In the genomic region with DNA sequence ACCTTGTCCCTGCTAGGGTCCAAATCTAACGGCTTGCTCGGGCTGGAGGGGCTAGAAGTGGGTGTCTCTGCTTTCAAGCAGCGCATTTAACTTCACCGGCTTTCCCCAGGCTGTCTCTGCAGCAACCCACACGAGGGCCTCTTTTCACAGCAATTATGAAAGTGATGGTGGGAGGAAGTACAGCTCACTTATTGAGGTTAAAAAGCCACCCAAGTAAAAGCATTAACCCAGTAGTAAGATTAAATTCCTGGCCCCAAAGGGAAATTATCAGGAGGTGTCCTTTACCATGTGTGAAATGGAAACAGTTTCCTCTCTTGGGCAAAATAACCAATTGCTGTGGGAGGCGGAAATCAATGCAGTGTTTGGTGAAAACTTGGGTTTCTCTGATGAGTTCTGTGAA, we compare ENCODE assay signal across 9 cellular contexts. TPM values are rescaled to one million over a fixed set of nuclear protein-coding genes. Genes with fewer than 3 reads are reported as not detected.
DNase-seq lines count a peak whose midpoint lies in the region; ATAC-seq and TF ChIP-seq lines count a peak whose summit lies in the region.
"Had no signal": no experiment of that assay in that cellular context is flagged by ENCODE, and none has a peak within 500 bp of the region (broad histone marks: within the 10 kb centered on the region; RNA-seq: fewer than 3 reads in every experiment).

No MANE protein-coding gene starts in this region.

- no peak for TF ChIP-seq CTCF in CD8-positive, alpha-beta T cell (IDR thresholded peaks at IDR 0.05)
- no peak for TF ChIP-seq CTCF in GM23338 (conservative IDR thresholded peaks at IDR 0.05; ENCODE audit: low read depth in 2 of 2)
- no peak for TF ChIP-seq CTCF in psoas muscle (IDR thresholded peaks at IDR 0.05)

- H3K79me2 ChIP-seq in GM23338 (replicated peaks; ENCODE audit: insufficient read depth) = no peaks in the 10 kb centered on the region

- H3K4me2 ChIP-seq in GM23338 = no peak overlapping the region

- peak in 3 of 7 experiments; percentile 9 to 37 (median 28) for DNase-seq in CD8-positive, alpha-beta T cell
- DNase-seq in T-cell = peak in 7 of 34 experiments; percentile 9 to 26 (median 15)
- peak; percentile 32 to 52 (median 39) for DNase-seq in immature natural killer cell
- no peak for DNase-seq in GM23338 (ENCODE audit: low spot score)
- no peak for DNase-seq in NCI-H748 treated with DMSO at 0.1 percent for 48 hours (lab: John Stamatoyannopoulos, UW)
- DNase-seq in psoas muscle = no peak
- DNase-seq: DMS53 had no signal

- CTCF ChIA-PET in CD8-positive, alpha-beta T cell (lab: Charles Lee) = interaction anchor here (0.6 to 6.0 kb wide), 7 partner anchors 13 to 193 kb away, joined by 3 to 54 read pairs (median 4); no protein-coding TSS in a partner anchor
- CTCF ChIA-PET in T-cell (lab: Charles Lee) = interaction anchor here (0.6 to 3.0 kb wide), 5 partner anchors 9 to 176 kb away, joined by 3 to 8 read pairs (median 3); no protein-coding TSS in a partner anchor

- peaks cover 19% of the 10 kb centered on the region for H3K4me1 Mint-ChIP-seq in CD8-positive, alpha-beta T cell (ENCODE audit: low read depth)
- H3K4me1 Mint-ChIP-seq in T-cell (peaks cover 13 to 20% (median 17%) of the 10 kb centered on the region in 3 donors), immature natural killer cell (peaks cover 27 to 31% of the 10 kb centered on the region in 2 donors), GM23338 (peaks cover 6% of the 10 kb centered on the region)

- H2AFZ ChIP-seq in GM23338 = no peak overlapping the region; the same call in 1 of the 2 replicates

- peak; percentile 62 for ATAC-seq in CD8-positive, alpha-beta T cell
- ATAC-seq in GM21528 (IDR thresholded peaks at IDR 0.05; ENCODE audit: low FRiP score, unreplicated experiment) = peak; percentile 65
- peak; percentile 73 to 77 (median 77) for ATAC-seq in T-cell (replicated peaks in 1 of 4)
- ATAC-seq in GM23338 = no peak
- no peak for ATAC-seq in HG02623 (IDR thresholded peaks at IDR 0.05; ENCODE audit: unreplicated experiment)
- no peak for ATAC-seq in psoas muscle

- H3K9me3 Mint-ChIP-seq in CD8-positive, alpha-beta T cell = no peaks in the 10 kb centered on the region
- no peaks in the 10 kb centered on the region for H3K9me3 Mint-ChIP-seq in T-cell
- no peaks in the 10 kb centered on the region for H3K9me3 Mint-ChIP-seq in immature natural killer cell
- no peaks in the 10 kb centered on the region for H3K9me3 Mint-ChIP-seq in GM23338

- no peaks in the 10 kb centered on the region for H3K27me3 Mint-ChIP-seq in CD8-positive, alpha-beta T cell (ENCODE audit: low read depth)
- H3K27me3 Mint-ChIP-seq in T-cell (no peaks in the 10 kb centered on the region), immature natural killer cell (ENCODE audit: low read depth in 3 of 3) (peaks cover 0 to 3% (median 0%) of the 10 kb centered on the region in 3 donors), GM23338 (ENCODE audit: insufficient read depth, low read depth, poor library complexity) (no peaks in the 10 kb centered on the region)

- H3K4me3 ChIP-seq in CD8-positive, alpha-beta T cell (ENCODE audit: low read depth, low read length) = no peak overlapping the region
- H3K4me3 ChIP-seq in GM23338 (no peak overlapping the region), psoas muscle (no peak overlapping the region)

- no peaks in the 10 kb centered on the region for H3K27me3 ChIP-seq in CD8-positive, alpha-beta T cell (ENCODE audit: insufficient read depth, low read length)
- no peaks in the 10 kb centered on the region for H3K27me3 ChIP-seq in GM23338 (ENCODE audit: insufficient read depth)
- no peaks in the 10 kb centered on the region for H3K27me3 ChIP-seq in psoas muscle (ENCODE audit: insufficient read depth in 3 of 3, low read length in 2 of 3)

- peaks cover 13% of the 10 kb centered on the region for H3K4me1 ChIP-seq in CD8-positive, alpha-beta T cell (ENCODE audit: insufficient read depth, low read length)
- peaks cover 4% of the 10 kb centered on the region; the same call in 1 of the 2 replicates for H3K4me1 ChIP-seq in GM23338 (ENCODE audit: insufficient read depth)
- no peaks in the 10 kb centered on the region for H3K4me1 ChIP-seq in psoas muscle

- POLR2A ChIA-PET in CD8-positive, alpha-beta T cell (lab: Charles Lee) = no interaction called here
- POLR2A ChIA-PET in T-cell (lab: Charles Lee) = interaction anchor here in 1 of 2 donors (0.6 to 1.0 kb wide), 2 partner anchors 8 to 12 kb away, joined by 3 read pairs; no protein-coding TSS in a partner anchor

- no peaks in the 10 kb centered on the region for H4K20me1 ChIP-seq in GM23338 (replicated peaks; ENCODE audit: insufficient read depth)

- no peaks in the 10 kb centered on the region for H3K36me3 ChIP-seq in CD8-positive, alpha-beta T cell (ENCODE audit: insufficient read depth, low read length)
- no peaks in the 10 kb centered on the region for H3K36me3 ChIP-seq in GM23338 (ENCODE audit: insufficient read depth)
- H3K36me3 ChIP-seq in psoas muscle (ENCODE audit: insufficient read depth in 1 of 2, low read depth in 1 of 2) = no peaks in the 10 kb centered on the region

- H3K27ac ChIP-seq in CD8-positive, alpha-beta T cell (ENCODE audit: low read depth, low read length) = no peak overlapping the region
- no peak overlapping the region for H3K27ac ChIP-seq in GM23338 (ENCODE audit: low read depth)
- H3K27ac ChIP-seq in psoas muscle = no peak overlapping the region

- H3K36me3 Mint-ChIP-seq in CD8-positive, alpha-beta T cell = no peaks in the 10 kb centered on the region
- H3K36me3 Mint-ChIP-seq in T-cell (no peaks in the 10 kb centered on the region), immature natural killer cell (no peaks in the 10 kb centered on the region), GM23338 (ENCODE audit: low read depth) (no peaks in the 10 kb centered on the region)

- WGBS in psoas muscle, 3 donors = 51 to 58% (median 55%) methylated on average over 6 of the region's 6 CpGs

- H3K4me3 Mint-ChIP-seq in CD8-positive, alpha-beta T cell = peak overlapping the region; percentile 53
- peak overlapping the region in 1 of 3 donors; percentile 53 for H3K4me3 Mint-ChIP-seq in T-cell
- H3K4me3 Mint-ChIP-seq in immature natural killer cell = peak overlapping the region; percentile 44 to 82 (median 68)
- no peak overlapping the region for H3K4me3 Mint-ChIP-seq in GM23338

- H3K27ac Mint-ChIP-seq in CD8-positive, alpha-beta T cell = peak overlapping the region; percentile 81
- peak overlapping the region; percentile 90 to 91 for H3K27ac Mint-ChIP-seq in T-cell
- peak overlapping the region; percentile 0 to 85 (median 72) for H3K27ac Mint-ChIP-seq in immature natural killer cell
- H3K27ac Mint-ChIP-seq in GM23338 = no peak overlapping the region

- no peaks in the 10 kb centered on the region for H3F3A ChIP-seq in GM23338 (replicated peaks; ENCODE audit: low read depth)

- intact Hi-C loops in CD8-positive, alpha-beta T cell (cut with DNase I, micrococcal nuclease) = no loop called here
- intact Hi-C loops in psoas muscle (cut with DNase I) = no loop called here

- no peaks in the 10 kb centered on the region for H3K9me3 ChIP-seq in CD8-positive, alpha-beta T cell (ENCODE audit: low read length)
- H3K9me3 ChIP-seq in psoas muscle = no peaks in the 10 kb centered on the region

- no peaks in the 10 kb centered on the region for H3K9me2 ChIP-seq in GM23338 (ENCODE audit: insufficient read depth)

TF ChIP-seq in GM23338, 12 proteins besides CTCF, POLR2A, EP300 and RAD21 (continues in another document):
- TF ChIP-seq NANOG (IDR thresholded peaks at IDR 0.05; ENCODE audit: borderline replicate concordance) = no peak
- TF ChIP-seq EZH2 (IDR thresholded peaks at IDR 0.05; ENCODE audit: low read depth, unreplicated experiment) = no peak
- no peak for TF ChIP-seq EZH2phosphoT487 (IDR thresholded peaks at IDR 0.05; ENCODE audit: unreplicated experiment)

RNA-seq across cellular contexts. Expression of a gene that starts 41.1 kb away (rescaled TPM):
- total RNA-seq in CD8-positive, alpha-beta T cell = 10 to 100 TPM; 57.8 to 62.0 TPM
- total RNA-seq in T-cell = 10 to 100 TPM; 44.5 to 53.1 (median 46.1) TPM
- polyA plus RNA-seq in immature natural killer cell = 10 to 100 TPM; 20.2 to 32.1 (median 26.0) TPM
- total RNA-seq in GM23338 (2014; rRNA removed; shearing (Covaris generic)) = 92.2 and 131 TPM in 2 replicates
- 79.2 and 88.9 TPM in 2 replicates for polyA plus RNA-seq in GM23338 (2016; fragmentation: Nextera tagmentation; extraction: Ambion mirVana)
- 100 to 1,000 TPM; 188 to 219 (median 200) TPM for total RNA-seq in psoas muscle
- polyA plus RNA-seq in psoas muscle = 100 to 1,000 TPM; 212 to 298 (median 221) TPM

RNA-seq across cellular contexts. Expression of a gene that starts 45.5 kb away (rescaled TPM):
- total RNA-seq in CD8-positive, alpha-beta T cell = under 1 TPM in 1 of 2 experiments, not detected in 1; 0.08 TPM
- total RNA-seq in T-cell (under 1 TPM; 0.61 to 0.85 (median 0.70) TPM), psoas muscle (10 to 100 TPM in 2 of 4 donors, 1 to 10 TPM in 2; 7.6 to 19.6 (median 11.8) TPM)
- polyA plus RNA-seq in immature natural killer cell (under 1 TPM in 1 of 3 donors, not detected in 2; 0.16 TPM), GM23338 (2016; fragmentation: Nextera tagmentation; extraction: Ambion mirVana) (0.45 and 0.54 TPM in 2 replicates), psoas muscle (1 to 10 TPM; 2.8 to 7.9 (median 4.3) TPM)
- total RNA-seq in GM23338 (2014; rRNA removed; shearing (Covaris generic)) = 1.5 and 1.8 TPM in 2 replicates

RNA-seq across cellular contexts. Expression of a gene that starts 57.2 kb away (rescaled TPM):
- 1 to 10 TPM in 1 of 2 experiments, under 1 TPM in 1; 0.28 to 1.1 TPM for total RNA-seq in CD8-positive, alpha-beta T cell
- 1 to 10 TPM in 2 of 5 donors, under 1 TPM in 3; 0.46 to 1.7 (median 0.70) TPM for total RNA-seq in T-cell
- polyA plus RNA-seq in immature natural killer cell = 1 to 10 TPM in 1 of 3 donors, under 1 TPM in 2; 0.23 to 2.0 (median 0.24) TPM
- not detected in 2 replicates for total RNA-seq in GM23338 (2014; rRNA removed; shearing (Covaris generic))
- polyA plus RNA-seq in GM23338 (2016; fragmentation: Nextera tagmentation; extraction: Ambion mirVana) = not detected in 2 replicates
- under 1 TPM in 2 of 4 donors, not detected in 2; 0.08 to 0.69 TPM for total RNA-seq in psoas muscle
- polyA plus RNA-seq in psoas muscle = under 1 TPM; 0.03 to 0.13 (median 0.05) TPM

Comparison
In these comparisons a context has a peak if more than half of its experiments do, and no peak if none do; other contexts are left out.
1. ATAC-seq: peak in CD8-positive, alpha-beta T cell (single experiment), GM21528 (single experiment) and T-cell (4 of 4); none in GM23338 (single experiment), HG02623 (single experiment) and psoas muscle (0 of 4).
2. DNase-seq: peak in immature natural killer cell (3 of 3); none in GM23338 (single experiment), NCI-H748 treated with DMSO at 0.1 percent for 48 hours (single experiment) and psoas muscle (0 of 2).